Comparison of ENCODE assay signal across 1 cellular context in the genomic region with DNA sequence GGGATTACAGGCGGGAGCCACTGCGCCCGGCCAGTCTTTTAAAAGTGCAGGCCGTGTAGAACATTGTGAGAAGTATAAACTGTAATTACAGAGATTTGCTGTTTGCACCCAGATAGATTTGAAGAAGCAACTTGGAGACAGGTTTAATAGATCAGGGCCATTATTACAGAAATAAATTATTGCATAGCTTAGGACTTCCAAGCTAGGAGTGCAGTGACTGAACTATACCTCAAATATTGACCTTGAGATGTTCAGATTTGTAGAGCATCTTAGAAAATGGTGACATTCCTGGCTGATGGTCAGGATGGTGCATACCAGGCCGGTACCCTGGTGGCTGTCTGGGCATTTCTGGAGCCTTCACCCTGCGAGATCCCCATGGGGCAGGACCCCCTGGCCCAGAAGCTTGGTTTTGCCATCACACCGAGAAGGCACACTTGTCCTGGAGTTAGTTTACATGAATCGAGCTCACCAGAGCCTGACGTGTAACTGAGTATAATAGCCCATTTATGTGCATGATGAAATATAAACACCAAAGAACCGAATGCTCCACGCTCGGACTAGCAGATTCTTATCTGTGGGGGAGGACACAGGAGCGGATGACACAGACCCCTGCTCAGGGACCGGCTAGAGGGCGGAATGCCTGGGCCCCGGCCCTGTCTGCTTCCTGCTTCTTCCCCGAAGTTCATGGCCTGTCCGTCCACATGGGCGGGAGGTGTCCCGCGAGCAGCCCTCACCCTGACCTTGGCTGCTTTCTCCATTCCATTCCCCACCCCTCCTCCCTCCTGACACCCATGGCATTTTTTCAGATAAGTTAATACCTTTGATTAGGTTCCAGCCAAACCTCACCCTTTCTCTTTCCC.
A peak's percentile ranks its signal among the peaks of the same experiment; 100 is the strongest.
TF ChIP-seq lines count a peak whose summit lies in the region.

No MANE protein-coding gene starts in this region.

TF ChIP-seq in HepG2, 621 proteins besides CTCF, POLR2A, EP300 and RAD21 (continued from another document and continues in another):
- TF ChIP-seq NFAT5 (CRISPR knock-in tag; IDR thresholded peaks at IDR 0.05) (no peak), SNAPC2 (CRISPR knock-in tag; IDR thresholded peaks at IDR 0.05) (no peak), ZMAT3 (CRISPR knock-in tag; conservative IDR thresholded peaks at IDR 0.05) (no peak), FIP1L1 (IDR thresholded peaks at IDR 0.05; ENCODE audit: borderline replicate concordance, insufficient read depth, low read depth, low read length) (no peak), ZNF749 (CRISPR knock-in tag; IDR thresholded peaks at IDR 0.05; ENCODE audit: borderline replicate concordance) (no peak), MIER2 (CRISPR knock-in tag; IDR thresholded peaks at IDR 0.05) (0 out of 2 replicates have a peak, but pooled peaks have one; percentile 14), ZFX (CRISPR knock-in tag; IDR thresholded peaks at IDR 0.05; ENCODE audit: low read depth) (peak; percentile 70; the same call in 1 of the 2 replicates), KLF13 (CRISPR knock-in tag; IDR thresholded peaks at IDR 0.05) (no peak), ZNF773 (CRISPR knock-in tag; IDR thresholded peaks at IDR 0.05; ENCODE audit: borderline replicate concordance) (0 out of 2 replicates have a peak, but pooled peaks have one; percentile 2), NONO (IDR thresholded peaks at IDR 0.05) (no peak), NONO (CRISPR knock-in tag; conservative IDR thresholded peaks at IDR 0.05) (peak; percentile 34; the same call in 1 of the 2 replicates), TEAD2 (CRISPR knock-in tag; IDR thresholded peaks at IDR 0.05) (no peak), BORCS8-MEF2B (CRISPR knock-in tag; IDR thresholded peaks at IDR 0.05) (no peak), ZNF275 (CRISPR knock-in tag; IDR thresholded peaks at IDR 0.05; ENCODE audit: borderline replicate concordance) (no peak; the same call in 1 of the 2 replicates), ZNF318 (CRISPR knock-in tag; IDR thresholded peaks at IDR 0.05) (no peak), ZNF674 (CRISPR knock-in tag; IDR thresholded peaks at IDR 0.05; ENCODE audit: low read depth) (no peak), FOXK1 (CRISPR knock-in tag; IDR thresholded peaks at IDR 0.05; ENCODE audit: borderline replicate concordance, low read depth) (peak; percentile 27; the same call in 1 of the 2 replicates), ZNF264 (CRISPR knock-in tag; IDR thresholded peaks at IDR 0.05) (no peak), REXO4 (CRISPR knock-in tag; IDR thresholded peaks at IDR 0.05; ENCODE audit: borderline replicate concordance) (no peak), MTERF4 (CRISPR knock-in tag; IDR thresholded peaks at IDR 0.05) (no peak), GFI1 (CRISPR knock-in tag; IDR thresholded peaks at IDR 0.05; ENCODE audit: borderline replicate concordance) (0 out of 2 replicates have a peak, but pooled peaks have one; percentile 24), ELF1 (CRISPR knock-in tag; IDR thresholded peaks at IDR 0.05) (peak; percentile 48; the same call in 1 of the 2 replicates), SRY (CRISPR knock-in tag; IDR thresholded peaks at IDR 0.05) (no peak), EED (CRISPR knock-in tag; IDR thresholded peaks at IDR 0.05) (no peak), ZNF337 (CRISPR knock-in tag; IDR thresholded peaks at IDR 0.05; ENCODE audit: borderline replicate concordance, low read depth) (no peak), RBAK (CRISPR knock-in tag; IDR thresholded peaks at IDR 0.05) (no peak), CHCHD3 (CRISPR knock-in tag; IDR thresholded peaks at IDR 0.05) (no peak), KAT8 (CRISPR knock-in tag; IDR thresholded peaks at IDR 0.05) (peak; percentile 38; the same call in 1 of the 2 replicates), ZNF563 (CRISPR knock-in tag; IDR thresholded peaks at IDR 0.05) (no peak), NFKBIZ (CRISPR knock-in tag; IDR thresholded peaks at IDR 0.05) (no peak), NFE2L1 (CRISPR knock-in tag; IDR thresholded peaks at IDR 0.05; ENCODE audit: borderline replicate concordance) (no peak), GPN1 (CRISPR knock-in tag; IDR thresholded peaks at IDR 0.05; ENCODE audit: borderline replicate concordance) (no peak), TAF1 (CRISPR knock-in tag; IDR thresholded peaks at IDR 0.05) (no peak)
- TF ChIP-seq, protein P1, sequence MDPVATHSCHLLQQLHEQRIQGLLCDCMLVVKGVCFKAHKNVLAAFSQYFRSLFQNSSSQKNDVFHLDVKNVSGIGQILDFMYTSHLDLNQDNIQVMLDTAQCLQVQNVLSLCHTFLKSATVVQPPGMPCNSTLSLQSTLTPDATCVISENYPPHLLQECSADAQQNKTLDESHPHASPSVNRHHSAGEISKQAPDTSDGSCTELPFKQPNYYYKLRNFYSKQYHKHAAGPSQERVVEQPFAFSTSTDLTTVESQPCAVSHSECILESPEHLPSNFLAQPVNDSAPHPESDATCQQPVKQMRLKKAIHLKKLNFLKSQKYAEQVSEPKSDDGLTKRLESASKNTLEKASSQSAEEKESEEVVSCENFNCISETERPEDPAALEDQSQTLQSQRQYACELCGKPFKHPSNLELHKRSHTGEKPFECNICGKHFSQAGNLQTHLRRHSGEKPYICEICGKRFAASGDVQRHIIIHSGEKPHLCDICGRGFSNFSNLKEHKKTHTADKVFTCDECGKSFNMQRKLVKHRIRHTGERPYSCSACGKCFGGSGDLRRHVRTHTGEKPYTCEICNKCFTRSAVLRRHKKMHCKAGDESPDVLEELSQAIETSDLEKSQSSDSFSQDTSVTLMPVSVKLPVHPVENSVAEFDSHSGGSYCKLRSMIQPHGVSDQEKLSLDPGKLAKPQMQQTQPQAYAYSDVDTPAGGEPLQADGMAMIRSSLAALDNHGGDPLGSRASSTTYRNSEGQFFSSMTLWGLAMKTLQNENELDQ (CRISPR knock-in tag; IDR thresholded peaks at IDR 0.05; ENCODE audit: borderline replicate concordance): no peak
- TF ChIP-seq, protein P2, sequence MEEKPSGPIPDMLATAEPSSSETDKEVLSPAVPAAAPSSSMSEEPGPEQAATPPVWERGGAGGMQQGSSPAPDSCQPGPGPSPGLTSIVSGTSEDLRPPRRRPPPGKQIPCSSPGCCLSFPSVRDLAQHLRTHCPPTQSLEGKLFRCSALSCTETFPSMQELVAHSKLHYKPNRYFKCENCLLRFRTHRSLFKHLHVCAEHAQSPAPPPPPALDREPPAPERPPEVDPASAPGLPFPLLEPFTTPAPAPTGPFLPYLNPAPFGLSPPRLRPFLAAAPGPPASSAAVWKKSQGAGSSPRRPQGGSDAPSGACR (CRISPR knock-in tag; IDR thresholded peaks at IDR 0.05): no peak
